In genomic region chr15:50140097-50140496, GRCh38 we compare ENCODE assay signal across 25 cellular contexts. TPM values are rescaled to one million over a fixed set of nuclear protein-coding genes. Genes with fewer than 3 reads are reported as not detected.
"Had no signal": no experiment of that assay in that cellular context is flagged by ENCODE, and none has a peak within 500 bp of the region (broad histone marks: within the 10 kb centered on the region; RNA-seq: fewer than 3 reads in every experiment).

No MANE protein-coding gene starts in this region.

- H3K27ac ChIP-seq: foreskin keratinocyte, heart left ventricle, left lung, lower lobe of right lung, transverse colon had no signal

- H3K36me3 ChIP-seq: heart left ventricle, left lung, lower lobe of right lung, transverse colon had no signal

- H3K9me3 ChIP-seq: heart left ventricle, left lung, lower lobe of right lung, mucosa of descending colon, transverse colon had no signal

- H3K27me3 ChIP-seq: foreskin keratinocyte, heart left ventricle, left lung, transverse colon had no signal

- H3K4me3 ChIP-seq: heart left ventricle, left lung, lower lobe of right lung, mucosa of descending colon, transverse colon had no signal

- ATAC-seq: activated CD8-positive, alpha-beta T cell treated with anti-CD3 and anti-CD28 coated beads for 36 hours; activated T-cell treated with anti-CD3 and anti-CD28 coated beads, Interleukin-2, amount 50 U/mL, for 4 hours; activated T-helper 17 cell treated with anti-CD3 and anti-CD28 coated beads, Interleukin-2, amount 50 U/mL, for 72 hours; foreskin keratinocyte; heart left ventricle; left lung; lower lobe of right lung; mucosa of descending colon; natural killer cell treated with Interleukin-12 subunit alpha and Interleukin-12 subunit beta and Interleukin-15 and Interleukin-18, amount 100 ng/mL, for 72 hours; right cardiac atrium had no signal

- DNase-seq: activated CD4-positive, alpha-beta T cell treated with anti-CD3 and anti-CD28 coated beads, Interleukin-2, amount 50 U/mL, for 1 hour; activated CD4-positive, CD25-positive, alpha-beta regulatory T cell treated with anti-CD3 and anti-CD28 coated beads, Interleukin-2, amount 50 U/mL, for 72 hours; activated CD8-positive, alpha-beta T cell treated with anti-CD3 and anti-CD28 coated beads for 36 hours; activated gamma-delta T cell treated with Interleukin-2 at 50 U/mL for 16 hours; activated naive CD4-positive, alpha-beta T cell treated with anti-CD3 and anti-CD28 coated beads, Interleukin-2, amount 50 U/mL, for 16 hours; activated T-cell treated with anti-CD3 and anti-CD28 coated beads, Interleukin-2, amount 50 U/mL, for 4 hours; amygdala; cortex of kidney; foreskin keratinocyte; heart left ventricle; hypothalamus; immature natural killer cell; left lung; lower lobe of right lung; mucosa of descending colon; right cardiac atrium; stimulated activated CD4-positive, alpha-beta T cell treated with anti-CD3 and anti-CD28 coated beads, Interleukin-2, amount 100 ng/mL, for 48 hours; stimulated activated naive CD4-positive, alpha-beta T cell treated with Interleukin-2 at 50 U/mL for 16 hours; transverse colon had no signal

RNA-seq across cellular contexts. Expression of gene ATP8B4, which starts 21.1 kb away (rescaled TPM):
- total RNA-seq: chondrocyte, endothelial cell of umbilical vein, foreskin keratinocyte, pulmonary artery endothelial cell had no signal
- polyA plus RNA-seq: endothelial cell of umbilical vein, foreskin keratinocyte had no signal

RNA-seq across cellular contexts. Expression of gene SLC27A2, which starts 41.9 kb away (rescaled TPM):
- total RNA-seq: chondrocyte, endothelial cell of umbilical vein, myocyte, pulmonary artery endothelial cell had no signal
- polyA plus RNA-seq: endothelial cell of umbilical vein had no signal
